ENCODE assay signal across 11 cellular contexts in the genomic region with DNA sequence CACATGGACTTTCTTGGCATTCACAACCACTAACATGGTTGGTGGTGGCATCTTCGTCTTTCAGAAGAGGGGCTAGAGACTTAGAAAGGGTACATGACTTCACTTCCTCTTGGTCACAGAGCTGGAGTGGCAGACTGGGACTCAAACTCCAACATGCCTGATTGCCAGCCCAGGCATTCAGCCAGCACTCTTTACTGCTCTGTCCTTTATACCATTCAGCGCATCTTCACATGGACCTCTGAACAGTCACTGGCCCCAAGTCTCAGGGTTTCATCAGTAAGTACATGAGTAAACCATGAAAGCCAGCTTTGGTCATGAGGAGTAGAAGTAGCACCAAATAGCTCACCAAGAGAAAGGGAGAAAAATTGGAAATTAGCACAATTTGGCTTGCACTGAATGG.
A peak's percentile ranks its signal among the peaks of the same experiment; 100 is the strongest.
DNase-seq lines count a peak whose midpoint lies in the region; ATAC-seq and TF ChIP-seq lines count a peak whose summit lies in the region.
"Had no signal": no experiment of that assay in that cellular context is flagged by ENCODE, and none has a peak within 500 bp of the region (broad histone marks: within the 10 kb centered on the region; RNA-seq: fewer than 3 reads in every experiment).

No MANE protein-coding gene starts in this region.

- TF ChIP-seq CTCF in RWPE1 (conservative IDR thresholded peaks at IDR 0.05; ENCODE audit: low read depth): no peak
- no peak for TF ChIP-seq CTCF in glutamatergic neuron (IDR thresholded peaks at IDR 0.05; ENCODE audit: partially characterized antibody, unreplicated experiment)

- H3K4me3 Mint-ChIP-seq in activated T-cell treated with anti-CD3 and anti-CD28 coated beads, Interleukin-2, amount 50 U/mL, for 72 hours: no peak overlapping the region
- H3K4me3 Mint-ChIP-seq in stimulated activated effector memory CD8-positive, alpha-beta T cell treated with anti-CD3 and anti-CD28 coated beads, Interleukin-12 subunit alpha, Interleukin-12 subunit beta, amount 100 ng/mL, for 72 hours: no peak overlapping the region
- no peak overlapping the region for H3K4me3 Mint-ChIP-seq in glutamatergic neuron (ENCODE audit: unreplicated experiment)

- H3K4me1 Mint-ChIP-seq in activated T-cell treated with anti-CD3 and anti-CD28 coated beads, Interleukin-2, amount 50 U/mL, for 72 hours (ENCODE audit: low read depth): peaks cover 45% of the 10 kb centered on the region
- peaks cover 49% of the 10 kb centered on the region for H3K4me1 Mint-ChIP-seq in stimulated activated effector memory CD8-positive, alpha-beta T cell treated with anti-CD3 and anti-CD28 coated beads, Interleukin-12 subunit alpha, Interleukin-12 subunit beta, amount 100 ng/mL, for 72 hours
- H3K4me1 Mint-ChIP-seq in glutamatergic neuron (ENCODE audit: low read depth, unreplicated experiment): no peaks in the 10 kb centered on the region

- H3K9me3 Mint-ChIP-seq in activated T-cell treated with anti-CD3 and anti-CD28 coated beads, Interleukin-2, amount 50 U/mL, for 72 hours: no peaks in the 10 kb centered on the region
- H3K9me3 Mint-ChIP-seq in stimulated activated effector memory CD8-positive, alpha-beta T cell treated with anti-CD3 and anti-CD28 coated beads, Interleukin-12 subunit alpha, Interleukin-12 subunit beta, amount 100 ng/mL, for 72 hours: no peaks in the 10 kb centered on the region
- no peaks in the 10 kb centered on the region for H3K9me3 Mint-ChIP-seq in glutamatergic neuron (ENCODE audit: unreplicated experiment)

- H3K27me3 Mint-ChIP-seq in activated T-cell treated with anti-CD3 and anti-CD28 coated beads, Interleukin-2, amount 50 U/mL, for 72 hours (ENCODE audit: low read depth): no peaks in the 10 kb centered on the region
- no peaks in the 10 kb centered on the region for H3K27me3 Mint-ChIP-seq in glutamatergic neuron (ENCODE audit: unreplicated experiment)

- H3K27ac ChIP-seq in RWPE1: peak overlapping the region; percentile 60
- H3K27ac ChIP-seq in caudate nucleus (ENCODE audit: low read depth, low read length): peak overlapping the region; percentile 74

- no peak for ATAC-seq in activated T-cell treated with anti-CD3 and anti-CD28 coated beads, Interleukin-2, amount 50 U/mL, for 72 hours (replicated peaks in 1 of 2)
- peak; percentile 12 for ATAC-seq in stimulated activated effector memory CD8-positive, alpha-beta T cell treated with anti-CD3 and anti-CD28 coated beads, Interleukin-12 subunit alpha, Interleukin-12 subunit beta, amount 100 ng/mL, for 72 hours
- no peak for ATAC-seq in HG03025 (IDR thresholded peaks at IDR 0.05; ENCODE audit: low FRiP score, unreplicated experiment)
- no peak for ATAC-seq in GM18858 (IDR thresholded peaks at IDR 0.05; ENCODE audit: unreplicated experiment)
- ATAC-seq: lower lobe of right lung had no signal

- POLR2A ChIA-PET in RWPE1 (lab: Yijun Ruan, JAX; ENCODE audit: low non-redundant PET): no interaction called here

- CTCF ChIA-PET in RWPE1 (lab: Yijun Ruan, JAX): interaction anchor here (1.5 kb wide), 1 partner anchor 158 kb away, joined by 3 read pairs; no protein-coding TSS in a partner anchor

- peak overlapping the region; percentile 59 for H3K27ac Mint-ChIP-seq in activated T-cell treated with anti-CD3 and anti-CD28 coated beads, Interleukin-2, amount 50 U/mL, for 72 hours
- peak overlapping the region; percentile 94 for H3K27ac Mint-ChIP-seq in stimulated activated effector memory CD8-positive, alpha-beta T cell treated with anti-CD3 and anti-CD28 coated beads, Interleukin-12 subunit alpha, Interleukin-12 subunit beta, amount 100 ng/mL, for 72 hours
- H3K27ac Mint-ChIP-seq in glutamatergic neuron (ENCODE audit: unreplicated experiment): no peak overlapping the region

- DNase-seq in activated T-cell treated with anti-CD3 and anti-CD28 coated beads, Interleukin-2, amount 50 U/mL, for 72 hours: no peak
- DNase-seq in activated T-cell treated with anti-CD3 and anti-CD28 coated beads, Interleukin-2, amount 50 U/mL, for 1 hour: no peak
- no peak for DNase-seq in RWPE1 (ENCODE audit: low spot score)
- no peak for DNase-seq in caudate nucleus (lab: John Stamatoyannopoulos, UW)
- no peak for DNase-seq in stimulated activated effector memory CD8-positive, alpha-beta T cell treated with anti-CD3 and anti-CD28 coated beads, Interleukin-12 subunit alpha, Interleukin-12 subunit beta, amount 100 ng/mL, for 72 hours (ENCODE audit: low spot score in 2 of 2)
- no peak for DNase-seq in glutamatergic neuron
- DNase-seq: effector memory CD4-positive, alpha-beta T cell; lower lobe of right lung; spleen had no signal

- peaks cover 30 to 62% of the 10 kb centered on the region in 2 donors for H3K36me3 Mint-ChIP-seq in activated T-cell treated with anti-CD3 and anti-CD28 coated beads, Interleukin-2, amount 50 U/mL, for 72 hours (ENCODE audit: insufficient read depth in 2 of 2)
- H3K36me3 Mint-ChIP-seq in stimulated activated effector memory CD8-positive, alpha-beta T cell treated with anti-CD3 and anti-CD28 coated beads, Interleukin-12 subunit alpha, Interleukin-12 subunit beta, amount 100 ng/mL, for 72 hours: no peaks in the 10 kb centered on the region
- no peaks in the 10 kb centered on the region for H3K36me3 Mint-ChIP-seq in glutamatergic neuron (ENCODE audit: unreplicated experiment)
